ENCODE assay signal across 8 cellular contexts in the genomic region with DNA sequence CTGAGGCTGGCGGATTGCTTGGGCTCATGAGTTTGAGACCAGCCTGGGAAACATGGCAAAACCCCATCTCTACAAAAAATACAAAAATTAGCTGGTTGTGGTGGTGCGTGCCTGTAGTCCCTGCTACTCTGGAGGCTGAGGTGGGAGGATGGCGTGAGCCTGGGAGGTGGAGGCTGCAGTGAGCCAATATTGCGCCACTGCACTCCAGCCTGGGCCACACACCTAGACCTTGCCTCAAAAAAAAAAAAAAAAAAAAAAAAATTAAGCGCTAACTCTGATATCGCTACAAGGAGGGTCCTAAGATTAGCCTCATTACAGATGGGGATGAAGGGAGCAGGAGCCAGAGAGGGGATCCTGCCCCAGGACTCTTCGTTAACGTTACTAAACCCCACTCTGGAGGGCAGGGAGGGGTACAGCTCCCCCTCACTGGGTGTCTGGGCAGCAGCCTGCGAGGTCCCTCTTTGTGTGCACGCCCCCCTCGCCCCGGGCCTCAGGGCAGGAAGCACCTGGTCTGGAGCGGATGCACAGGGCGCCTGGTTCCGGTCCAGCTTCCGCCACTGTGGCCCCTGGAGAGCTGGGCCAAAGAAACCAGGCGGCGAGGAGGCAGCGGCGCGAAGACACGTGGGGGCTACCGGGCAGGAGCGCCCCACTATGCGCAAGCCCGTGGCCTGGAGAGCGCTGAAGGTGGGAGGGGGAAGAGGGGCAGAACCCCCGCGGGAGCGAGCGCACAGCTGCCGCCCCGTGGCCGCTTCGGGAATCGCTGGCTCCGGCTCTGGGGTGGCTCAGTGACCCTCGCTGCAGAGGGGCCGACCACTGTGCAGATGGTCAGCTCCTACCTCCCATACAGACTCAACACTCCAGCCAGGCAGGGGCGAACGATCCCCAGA.
DNase-seq lines count a peak whose midpoint lies in the region; ATAC-seq and TF ChIP-seq lines count a peak whose summit lies in the region.

No MANE protein-coding gene starts in this region.

- peaks cover 14% of the 10 kb centered on the region for H3K36me3 ChIP-seq in neutrophil

- ATAC-seq in GM18907 (IDR thresholded peaks at IDR 0.05; ENCODE audit: unreplicated experiment) (peak; percentile 39), GM19328 (IDR thresholded peaks at IDR 0.05; ENCODE audit: unreplicated experiment) (no peak), HG03097 (IDR thresholded peaks at IDR 0.05; ENCODE audit: low FRiP score, unreplicated experiment) (no peak)

- H3K9me3 ChIP-seq in neutrophil: no peaks in the 10 kb centered on the region

- peaks cover 69% of the 10 kb centered on the region in 2 experiments for H3K4me1 ChIP-seq in neutrophil (ENCODE audit: control insufficient read depth in 1 of 2, insufficient read depth in 1 of 2, low read depth in 1 of 2, low read length in 1 of 2)

- DNase-seq in Kasumi-1 (lab: John Stamatoyannopoulos, UW) (peak; percentile 98 to 99), activated T-cell treated with anti-CD3 and anti-CD28 coated beads for 4 hours (peak; percentile 55), erythroblast (lab: John Stamatoyannopoulos, UW) (peak; percentile 80 to 84), COR-L47 (lab: John Stamatoyannopoulos, UW) (no peak)

- peak; percentile 52 for TF ChIP-seq POLR2A in erythroblast (IDR thresholded peaks at IDR 0.05; ENCODE audit: low read length)

- TF ChIP-seq CTCF in neutrophil (IDR thresholded peaks at IDR 0.05): peak; percentile 96

- peak overlapping the region; percentile 99 for H3K27ac ChIP-seq in neutrophil

- no peaks in the 10 kb centered on the region for H3K27me3 ChIP-seq in neutrophil

- peak overlapping the region; percentile 66 to 93 for H3K4me3 ChIP-seq in neutrophil (ENCODE audit: low read depth in 1 of 2, low read length in 1 of 2)
